ENCODE assay signal across 6 cellular contexts in genomic region chr16:1941924-1942809, GRCh38. TPM values are rescaled to one million over a fixed set of nuclear protein-coding genes. Genes with fewer than 3 reads are reported as not detected.
DNase-seq lines count a peak whose midpoint lies in the region; ATAC-seq and TF ChIP-seq lines count a peak whose summit lies in the region.

No MANE protein-coding gene starts in this region.

- no peaks in the 10 kb centered on the region for H3K9me3 ChIP-seq in Caco-2
- no peaks in the 10 kb centered on the region for H3K9me3 ChIP-seq in iPS-18a (ENCODE audit: control insufficient read depth, low read depth, low read length)

- H3K27me3 ChIP-seq in Caco-2 (replicated peaks; ENCODE audit: control insufficient read depth, insufficient read depth, low read length) (no peaks in the 10 kb centered on the region), iPS-18a (ENCODE audit: control insufficient read depth, insufficient read depth, low read length) (no peaks in the 10 kb centered on the region)

- H3K4me3 ChIP-seq in Caco-2 (ENCODE audit: low read depth, low read length): peak overlapping the region; percentile 60
- H3K4me3 ChIP-seq in iPS-18a (ENCODE audit: low read length): peak overlapping the region; percentile 85

- H3K9me3 Mint-ChIP-seq in Caco-2 (ENCODE audit: unreplicated experiment): no peaks in the 10 kb centered on the region

- ATAC-seq in HG03045 (IDR thresholded peaks at IDR 0.05; ENCODE audit: unreplicated experiment) (no peak), GM18498 (IDR thresholded peaks at IDR 0.05; ENCODE audit: unreplicated experiment) (no peak)

- intact Hi-C loops in Caco-2 (cut with micrococcal nuclease; ENCODE audit: unreplicated experiment): no loop called here

- CTCF ChIA-PET in Caco-2 (lab: Charles Lee): interaction anchor here (2.0 kb wide), 1 partner anchor 13 kb away, joined by 9 read pairs; no protein-coding TSS in a partner anchor

- no peak overlapping the region for H3K27ac ChIP-seq in iPS-18a (ENCODE audit: low read length)

- H3K4me3 Mint-ChIP-seq in Caco-2 (ENCODE audit: unreplicated experiment): peak overlapping the region; percentile 87

- no peaks in the 10 kb centered on the region for H3K4me1 Mint-ChIP-seq in Caco-2 (ENCODE audit: low read depth, unreplicated experiment)

- DNase-seq in Caco-2 (no peak), SKM-1 (lab: John Stamatoyannopoulos, UW; ENCODE audit: unreplicated experiment) (peak; percentile 77), LoVo (ENCODE audit: low spot score) (no peak)

- TF ChIP-seq CTCF in Caco-2 (IDR thresholded peaks at IDR 0.05; ENCODE audit: insufficient read depth in 1 of 2, low read depth in 1 of 2, low read length in 1 of 2, severe bottlenecking in 1 of 2, unreplicated experiment in 1 of 2): no peak

- peak overlapping the region; percentile 58 for H3K9ac ChIP-seq in iPS-18a (ENCODE audit: low read length)

- H3K36me3 ChIP-seq in Caco-2 (ENCODE audit: control insufficient read depth, insufficient read depth, low read length) (no peaks in the 10 kb centered on the region; the same call in none of the 2 replicates), iPS-18a (ENCODE audit: control insufficient read depth, low read depth, low read length) (peaks cover 12% of the 10 kb centered on the region)

- TSS peak; percentile 35 for BruUV-seq in Caco-2 (replicated peaks; lab: Mats Ljungman, UMichigan)

- no peaks in the 10 kb centered on the region for H3K27me3 Mint-ChIP-seq in Caco-2 (ENCODE audit: insufficient read depth, unreplicated experiment)

- H3K36me3 Mint-ChIP-seq in Caco-2 (ENCODE audit: insufficient read depth, unreplicated experiment): peaks cover 34% of the 10 kb centered on the region

- H3K4me1 ChIP-seq in Caco-2 (peaks cover 28% of the 10 kb centered on the region), iPS-18a (ENCODE audit: control insufficient read depth, low read depth, low read length) (no peaks in the 10 kb centered on the region)

- peak overlapping the region; percentile 61 for H3K27ac Mint-ChIP-seq in Caco-2 (ENCODE audit: unreplicated experiment)

- POLR2A ChIA-PET in Caco-2 (lab: Charles Lee): interaction anchor here (1.0 to 1.4 kb wide), 3 partner anchors 18 to 112 kb away, joined by 3 to 12 read pairs (median 6); partner anchors contain the start of gene RPS2

RNA-seq across cellular contexts. Expression of gene MSRB1, which starts 0.8 kb away (rescaled TPM):
- 27.6 and 30.5 TPM in 2 replicates for total RNA-seq in Caco-2 (2022)

RNA-seq across cellular contexts. Expression of gene RPL3L, which starts 12.3 kb away (rescaled TPM):
- not detected in 2 replicates for total RNA-seq in Caco-2 (2022)

RNA-seq across cellular contexts. Expression of gene NDUFB10, which starts 17.2 kb away (rescaled TPM):
- 128 and 132 TPM in 2 replicates for total RNA-seq in Caco-2 (2022)

RNA-seq across cellular contexts. Expression of gene RPS2, which starts 22.5 kb away (rescaled TPM):
- total RNA-seq in Caco-2 (2022): 2,961 and 3,006 TPM in 2 replicates

RNA-seq across cellular contexts. Expression of gene HS3ST6, which starts 24.0 kb away (rescaled TPM):
- total RNA-seq in Caco-2 (2022): not detected in 2 replicates
